ENCODE assay signal across 27 cellular contexts in the genomic region with DNA sequence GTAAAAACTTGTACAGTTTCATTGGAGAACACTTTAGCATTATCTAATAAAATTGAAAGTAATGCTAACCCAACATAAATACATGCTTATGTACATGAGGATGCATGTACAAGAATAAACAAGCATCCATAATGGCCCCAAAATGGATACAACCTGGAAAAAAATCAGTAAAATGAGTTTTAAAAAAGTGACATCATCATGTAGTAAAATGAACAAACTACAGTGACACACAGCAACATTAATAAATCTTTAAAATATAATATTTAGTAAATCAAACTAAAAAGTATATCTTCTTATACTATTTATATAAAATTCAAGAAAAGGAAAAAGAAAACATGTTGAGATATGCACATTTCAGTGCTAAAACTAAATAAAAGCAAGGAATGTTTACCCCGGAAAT.
DNase-seq lines count a peak whose midpoint lies in the region; ATAC-seq, FAIRE-seq and TF ChIP-seq lines count a peak whose summit lies in the region.
"Had no signal": no experiment of that assay in that cellular context is flagged by ENCODE, and none has a peak within 500 bp of the region (broad histone marks: within the 10 kb centered on the region; RNA-seq: fewer than 3 reads in every experiment).

No MANE protein-coding gene starts in this region.

- H3K36me3 ChIP-seq in HEK293 (ENCODE audit: control insufficient read depth in 2 of 2, insufficient read depth in 1 of 2, low read length in 2 of 2) (no peaks in the 10 kb centered on the region), pancreas (no peaks in the 10 kb centered on the region)
- H3K36me3 ChIP-seq: BE2C had no signal

- TF ChIP-seq CTCF in D721Med (IDR thresholded peaks at IDR 0.05; ENCODE audit: insufficient read depth, missing control alignments) (no peak), HEK293 (tag by site-specific recombination; IDR thresholded peaks at IDR 0.05) (no peak), pancreas (IDR thresholded peaks at IDR 0.05) (no peak)

- H3K4me3 ChIP-seq in HEK293 (ENCODE audit: low read depth, low read length) (no peak overlapping the region), pancreas (no peak overlapping the region)
- H3K4me3 ChIP-seq: BLaER1, GM12878 had no signal

- H3K9me3 ChIP-seq in HEK293 (ENCODE audit: control insufficient read depth, insufficient read depth, low read depth, low read length) (no peaks in the 10 kb centered on the region), pancreas (no peaks in the 10 kb centered on the region)
- H3K9me3 ChIP-seq: BE2C had no signal

- POLR2A ChIA-PET in HEK293 (lab: Yijun Ruan, JAX), result no interaction called here

- WGBS in pancreas, 2 donors, result 93 to 97% methylated on average over 1 of the region's 1 CpG

- intact Hi-C loops in pancreas (cut with DNase I), result no loop called here

- H3K27ac ChIP-seq in HEK293 (ENCODE audit: extremely low read depth, low read depth, low read length) (no peak overlapping the region), pancreas (no peak overlapping the region)
- H3K27ac ChIP-seq: BLaER1 had no signal

- DNase-seq in D721Med (ENCODE audit: insufficient read length, low spot score), result no peak
- DNase-seq in pancreas, result no peak
- DNase-seq in COR-L47 (lab: John Stamatoyannopoulos, UW), result no peak
- DNase-seq: 8988T; ACHN; BE2C; C1 segment of cervical spinal cord; Caco-2; Calu3; CD4-positive, alpha-beta memory T cell; CD4-positive, CD25-positive, alpha-beta regulatory T cell; CD8-positive, alpha-beta memory T cell; DMS 273 treated with DMSO at 0.1 percent for 48 hours; DMS153; DMS53; DMS79; DND-41; EL; GDM1 had no signal

- H3K4me1 ChIP-seq in HEK293 (ENCODE audit: control insufficient read depth, insufficient read depth, low read length) (no peaks in the 10 kb centered on the region), pancreas (peaks cover 0 to 3% (median 0%) of the 10 kb centered on the region in 3 donors)
- H3K4me1 ChIP-seq: BE2C, BLaER1, Caco-2 had no signal

- FAIRE-seq in D721Med (lab: Jason Lieb, UNC), result peak; percentile 35
- FAIRE-seq in pancreas (lab: Jason Lieb, UNC), result peak; percentile 5
- FAIRE-seq: A204.1, GM12878, GM12892, GM18507, GM19239 had no signal

- no peak for ATAC-seq in pancreas
- ATAC-seq in GM21737 (IDR thresholded peaks at IDR 0.05; ENCODE audit: unreplicated experiment), result no peak
- ATAC-seq: GM12878 had no signal

- no peaks in the 10 kb centered on the region for H3K27me3 ChIP-seq in pancreas
- H3K27me3 ChIP-seq: BE2C, BLaER1 had no signal

- CTCF ChIA-PET in HEK293 (lab: Yijun Ruan, JAX), result interaction anchor here (1.2 kb wide), 1 partner anchor 145 kb away, joined by 3 read pairs; no protein-coding TSS in a partner anchor

TF ChIP-seq in HEK293, 187 proteins besides CTCF, POLR2A, EP300 and RAD21:
- TF ChIP-seq, protein P1, sequence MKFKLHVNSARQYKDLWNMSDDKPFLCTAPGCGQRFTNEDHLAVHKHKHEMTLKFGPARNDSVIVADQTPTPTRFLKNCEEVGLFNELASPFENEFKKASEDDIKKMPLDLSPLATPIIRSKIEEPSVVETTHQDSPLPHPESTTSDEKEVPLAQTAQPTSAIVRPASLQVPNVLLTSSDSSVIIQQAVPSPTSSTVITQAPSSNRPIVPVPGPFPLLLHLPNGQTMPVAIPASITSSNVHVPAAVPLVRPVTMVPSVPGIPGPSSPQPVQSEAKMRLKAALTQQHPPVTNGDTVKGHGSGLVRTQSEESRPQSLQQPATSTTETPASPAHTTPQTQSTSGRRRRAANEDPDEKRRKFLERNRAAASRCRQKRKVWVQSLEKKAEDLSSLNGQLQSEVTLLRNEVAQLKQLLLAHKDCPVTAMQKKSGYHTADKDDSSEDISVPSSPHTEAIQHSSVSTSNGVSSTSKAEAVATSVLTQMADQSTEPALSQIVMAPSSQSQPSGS (tag by site-specific recombination; IDR thresholded peaks at IDR 0.05; ENCODE audit: low read depth), result peak; percentile 72
- TF ChIP-seq ZEB2 (tag by site-specific recombination; IDR thresholded peaks at IDR 0.05) (no peak), IKZF3 (tag by site-specific recombination; IDR thresholded peaks at IDR 0.05) (no peak), ZNF521 (tag by site-specific recombination; IDR thresholded peaks at IDR 0.05) (no peak), EGR2 (tag by site-specific recombination; IDR thresholded peaks at IDR 0.05; ENCODE audit: low read depth) (no peak)
- TF ChIP-seq, protein P2, sequence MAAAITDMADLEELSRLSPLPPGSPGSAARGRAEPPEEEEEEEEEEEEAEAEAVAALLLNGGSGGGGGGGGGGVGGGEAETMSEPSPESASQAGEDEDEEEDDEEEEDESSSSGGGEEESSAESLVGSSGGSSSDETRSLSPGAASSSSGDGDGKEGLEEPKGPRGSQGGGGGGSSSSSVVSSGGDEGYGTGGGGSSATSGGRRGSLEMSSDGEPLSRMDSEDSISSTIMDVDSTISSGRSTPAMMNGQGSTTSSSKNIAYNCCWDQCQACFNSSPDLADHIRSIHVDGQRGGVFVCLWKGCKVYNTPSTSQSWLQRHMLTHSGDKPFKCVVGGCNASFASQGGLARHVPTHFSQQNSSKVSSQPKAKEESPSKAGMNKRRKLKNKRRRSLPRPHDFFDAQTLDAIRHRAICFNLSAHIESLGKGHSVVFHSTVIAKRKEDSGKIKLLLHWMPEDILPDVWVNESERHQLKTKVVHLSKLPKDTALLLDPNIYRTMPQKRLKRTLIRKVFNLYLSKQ (tag by site-specific recombination; IDR thresholded peaks at IDR 0.05; ENCODE audit: borderline replicate concordance), result no peak
- TF ChIP-seq, protein P3, sequence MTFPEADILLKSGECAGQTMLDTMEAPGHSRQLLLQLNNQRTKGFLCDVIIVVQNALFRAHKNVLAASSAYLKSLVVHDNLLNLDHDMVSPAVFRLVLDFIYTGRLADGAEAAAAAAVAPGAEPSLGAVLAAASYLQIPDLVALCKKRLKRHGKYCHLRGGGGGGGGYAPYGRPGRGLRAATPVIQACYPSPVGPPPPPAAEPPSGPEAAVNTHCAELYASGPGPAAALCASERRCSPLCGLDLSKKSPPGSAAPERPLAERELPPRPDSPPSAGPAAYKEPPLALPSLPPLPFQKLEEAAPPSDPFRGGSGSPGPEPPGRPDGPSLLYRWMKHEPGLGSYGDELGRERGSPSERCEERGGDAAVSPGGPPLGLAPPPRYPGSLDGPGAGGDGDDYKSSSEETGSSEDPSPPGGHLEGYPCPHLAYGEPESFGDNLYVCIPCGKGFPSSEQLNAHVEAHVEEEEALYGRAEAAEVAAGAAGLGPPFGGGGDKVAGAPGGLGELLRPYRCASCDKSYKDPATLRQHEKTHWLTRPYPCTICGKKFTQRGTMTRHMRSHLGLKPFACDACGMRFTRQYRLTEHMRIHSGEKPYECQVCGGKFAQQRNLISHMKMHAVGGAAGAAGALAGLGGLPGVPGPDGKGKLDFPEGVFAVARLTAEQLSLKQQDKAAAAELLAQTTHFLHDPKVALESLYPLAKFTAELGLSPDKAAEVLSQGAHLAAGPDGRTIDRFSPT (tag by site-specific recombination; IDR thresholded peaks at IDR 0.05), result no peak
